ENCODE assay signal across 8 cellular contexts in genomic region chr2:169585673-169586072, GRCh38. TPM values are rescaled to one million over a fixed set of nuclear protein-coding genes. Genes with fewer than 3 reads are reported as not detected.
DNase-seq lines count a peak whose midpoint lies in the region; ATAC-seq and TF ChIP-seq lines count a peak whose summit lies in the region.

No MANE protein-coding gene starts in this region.

- peaks cover 67% of the 10 kb centered on the region for H3K79me2 ChIP-seq in DND-41 (ENCODE audit: insufficient read depth, low read length)
- peaks cover 65% of the 10 kb centered on the region for H3K79me2 ChIP-seq in PC-3 (ENCODE audit: low read length)

- H3K9ac ChIP-seq in DND-41 (ENCODE audit: low read depth, low read length), result peak overlapping the region; percentile 80
- H3K9ac ChIP-seq in PC-3 (ENCODE audit: low read length), result peak overlapping the region; percentile 95

- H3K4me3 ChIP-seq in DND-41 (ENCODE audit: low read depth in 1 of 2, low read length in 2 of 2), result peak overlapping the region; percentile 79 to 89
- H3K4me3 ChIP-seq in PC-3 (ENCODE audit: low read length), result peak overlapping the region; percentile 88
- peak overlapping the region; percentile 71 for H3K4me3 ChIP-seq in ovary

- no TSS peak for BruUV-seq in PC-3 (replicated peaks; lab: Mats Ljungman, UMichigan)

- no peak for TF ChIP-seq CTCF in DND-41 (IDR thresholded peaks at IDR 0.05; ENCODE audit: borderline replicate concordance, extremely low read depth, low read length, poor library complexity, severe bottlenecking)
- no peak for TF ChIP-seq CTCF in PC-3 (conservative IDR thresholded peaks at IDR 0.05; ENCODE audit: low read depth, low read length)
- no peak for TF ChIP-seq CTCF in ovary (IDR thresholded peaks at IDR 0.05)
- TF ChIP-seq CTCF in GM13977 (IDR thresholded peaks at IDR 0.05; ENCODE audit: extremely low read depth, insufficient read depth, missing control alignments), result no peak

- peaks cover 43% of the 10 kb centered on the region; the same call in 1 of the 2 replicates for H4K20me1 ChIP-seq in DND-41 (ENCODE audit: insufficient read depth, low read length)
- H4K20me1 ChIP-seq in PC-3 (ENCODE audit: low read length), result peaks cover 21% of the 10 kb centered on the region

- H2AFZ ChIP-seq in DND-41 (ENCODE audit: low read depth, low read length) (no peak overlapping the region), PC-3 (ENCODE audit: low read length) (no peak overlapping the region)

- intact Hi-C loops in PC-3 (cut with micrococcal nuclease) (loop anchor here (10.0 kb wide), 2 partner anchors 109 to 111 kb away; partner anchors contain the start of genes BBS5, CFAP210 and PHOSPHO2), ovary (cut with DNase I) (loop anchor here in 1 of 4 donors (10.0 kb wide), 1 partner anchor 149 kb away; the partner anchor contains the start of gene KLHL23)

- H3K9me3 ChIP-seq in DND-41 (ENCODE audit: insufficient read depth, low read length, severe bottlenecking) (no peaks in the 10 kb centered on the region), PC-3 (ENCODE audit: low read length) (no peaks in the 10 kb centered on the region), ovary (no peaks in the 10 kb centered on the region)

- POLR2A ChIA-PET in PC-3 (lab: Charles Lee; ENCODE audit: unreplicated experiment), result no interaction called here

- H3K4me1 ChIP-seq in DND-41 (ENCODE audit: insufficient read depth, low read length), result peaks cover 38% of the 10 kb centered on the region
- peaks cover 5% of the 10 kb centered on the region; the same call in 1 of the 2 replicates for H3K4me1 ChIP-seq in PC-3 (ENCODE audit: insufficient read depth, low read length)
- H3K4me1 ChIP-seq in ovary (ENCODE audit: insufficient read depth), result peaks cover 6% of the 10 kb centered on the region

- H3K4me2 ChIP-seq in DND-41 (ENCODE audit: insufficient read depth, low read length) (peak overlapping the region; percentile 68), PC-3 (ENCODE audit: low read length) (peak overlapping the region; percentile 100)

- no peaks in the 10 kb centered on the region for H3K36me3 ChIP-seq in DND-41 (ENCODE audit: insufficient read depth, low read length)
- no peaks in the 10 kb centered on the region for H3K36me3 ChIP-seq in PC-3 (ENCODE audit: low read depth, low read length)
- H3K36me3 ChIP-seq in ovary, result no peaks in the 10 kb centered on the region

- no peak for TF ChIP-seq POLR2A in ovary (IDR thresholded peaks at IDR 0.05)

- in situ Hi-C loops in GM13977 (cut with MboI; ENCODE audit: low pct_unique_long_range_greater_than_20kb, low sequenced_read_pairs, unreplicated experiment), result no loop called here

- CTCF ChIA-PET in PC-3 (lab: Charles Lee), result no interaction called here

- H3F3A ChIP-seq in PC-3 (ENCODE audit: low read length, unreplicated experiment), result no peaks in the 10 kb centered on the region

- TF ChIP-seq EP300 in ovary (IDR thresholded peaks at IDR 0.05), result no peak

- H3K9me2 ChIP-seq in PC-3 (replicated peaks; ENCODE audit: low read length), result no peaks in the 10 kb centered on the region

- H3K27ac ChIP-seq in DND-41 (ENCODE audit: low read length), result peak overlapping the region; percentile 42
- no peak overlapping the region for H3K27ac ChIP-seq in PC-3 (ENCODE audit: low read length)
- H3K27ac ChIP-seq in epithelial cell of prostate, result peak overlapping the region; percentile 94
- no peak overlapping the region for H3K27ac ChIP-seq in ovary
- no peak overlapping the region for H3K27ac ChIP-seq in substantia nigra (ENCODE audit: low read depth, low read length, poor library complexity, severe bottlenecking)

- WGBS in ovary, 3 donors, result 5 to 13% (median 6%) methylated on average over 7 of the region's 7 CpGs

- no peaks in the 10 kb centered on the region for H3K27me3 ChIP-seq in DND-41 (ENCODE audit: insufficient read depth, low read length, poor library complexity)
- H3K27me3 ChIP-seq in PC-3 (ENCODE audit: low read length), result no peaks in the 10 kb centered on the region
- no peaks in the 10 kb centered on the region for H3K27me3 ChIP-seq in ovary

- ATAC-seq in DND-41 (ENCODE audit: insufficient read depth, low read depth) (no peak), PC-3 (no peak)

- DNase-seq in DND-41 (no peak), PC-3 (no peak), epithelial cell of prostate (ENCODE audit: low read depth, low spot score) (no peak), ovary (no peak), GM13977 (ENCODE audit: low spot score) (no peak), substantia nigra (lab: John Stamatoyannopoulos, UW) (no peak), glomerular visceral epithelial cell (ENCODE audit: extremely low spot score) (no peak)
- DNase-seq in stimulated activated CD4-positive, alpha-beta T cell treated with anti-CD3 and anti-CD28 coated beads, Interleukin-2, amount 100 ng/mL, for 24 hours, result no peak

RNA-seq across cellular contexts. Expression of gene PPIG, which starts 1.5 kb away (rescaled TPM):
- 20.9 and 33.7 TPM in 2 replicates for total RNA-seq in PC-3 (2014; rRNA removed)
- total RNA-seq in ovary, result 10 to 100 TPM; 35.2 to 64.5 (median 55.4) TPM
- 10 to 100 TPM; 29.3 to 36.4 TPM for polyA plus RNA-seq in ovary

RNA-seq across cellular contexts. Expression of gene FASTKD1, which starts 12.0 kb away (rescaled TPM):
- 21.1 and 27.0 TPM in 2 replicates for total RNA-seq in PC-3 (2014; rRNA removed)
- total RNA-seq in ovary, result 10 to 100 TPM in 2 of 7 donors, 1 to 10 TPM in 5; 3.6 to 14.1 (median 8.0) TPM
- 1 to 10 TPM; 1.9 to 9.7 TPM for polyA plus RNA-seq in ovary

Comparison
In these comparisons a context has a peak if more than half of its experiments do, and no peak if none do; other contexts are left out.
1. H3K27ac ChIP-seq: peak in DND-41 (single experiment) and epithelial cell of prostate (single experiment); none in PC-3 (single experiment), ovary (0 of 2) and substantia nigra (single experiment).
2. Peak in every context shown above with its lines, with median percentiles within 50 percentile points of each other: H3K4me3 ChIP-seq.